In genomic region chr11:73795925-73796632, GRCh38 we compare ENCODE assay signal across 14 cellular contexts. TPM values are rescaled to one million over a fixed set of nuclear protein-coding genes. Genes with fewer than 3 reads are reported as not detected.
DNase-seq lines count a peak whose midpoint lies in the region; ATAC-seq, FAIRE-seq and TF ChIP-seq lines count a peak whose summit lies in the region.
"Had no signal": no experiment of that assay in that cellular context is flagged by ENCODE, and none has a peak within 500 bp of the region (broad histone marks: within the 10 kb centered on the region; RNA-seq: fewer than 3 reads in every experiment).

No MANE protein-coding gene starts in this region.

- 0 out of 2 replicates have a peak, but pooled peaks have one; percentile 6 for TF ChIP-seq POLR2A in H54 (IDR thresholded peaks at IDR 0.05; ENCODE audit: low read depth, low read length)

- intact Hi-C loops in left cardiac atrium (cut with DNase I), result no loop called here
- intact Hi-C loops in pancreas (cut with DNase I), result no loop called here
- intact Hi-C loops in sciatic nerve (cut with DNase I), result no loop called here

- TF ChIP-seq CTCF in pancreas (IDR thresholded peaks at IDR 0.05), result no peak

- 87% methylated on average over 19 of the region's 19 CpGs for WGBS in pancreas, 2 donors

- H3K4me3 ChIP-seq in pancreas, result no peak overlapping the region
- H3K4me3 ChIP-seq: sigmoid colon had no signal

- no peaks in the 10 kb centered on the region for H3K4me1 ChIP-seq in pancreas
- H3K4me1 ChIP-seq: sigmoid colon had no signal

- DNase-seq in H54 (ENCODE audit: insufficient read length, low spot score), result no peak
- DNase-seq in SK-MEL-5 (ENCODE audit: low read depth, low spot score), result peak; percentile 37
- peak; percentile 38 for DNase-seq in left cardiac atrium
- DNase-seq in pancreas, result peak in 3 of 6 donors; percentile 42 to 76 (median 48)
- no peak for DNase-seq in NCI-H1092 (lab: John Stamatoyannopoulos, UW)
- no peak for DNase-seq in NCI-H446 treated with DMSO at 0.1 percent for 48 hours (lab: John Stamatoyannopoulos, UW)
- no peak for DNase-seq in sciatic nerve (ENCODE audit: low spot score)
- DNase-seq: activated naive CD4-positive, alpha-beta T cell treated with anti-CD3 and anti-CD28 coated beads, Interleukin-2, amount 50 U/mL, for 16 hours; CD4-positive, CD25-positive, alpha-beta regulatory T cell; kidney; naive thymus-derived CD8-positive, alpha-beta T cell; NCI-H1417; NCI-H774; sigmoid colon had no signal

- H3K27me3 ChIP-seq in pancreas, result no peaks in the 10 kb centered on the region
- H3K27me3 ChIP-seq: sigmoid colon had no signal

- ATAC-seq in left cardiac atrium (peak; percentile 74 to 80), pancreas (peak in 3 of 4 donors; percentile 22 to 41 (median 41)), sciatic nerve (no peak)
- ATAC-seq: naive thymus-derived CD8-positive, alpha-beta T cell had no signal

- H3K36me3 ChIP-seq in pancreas, result no peaks in the 10 kb centered on the region

- H3K27ac ChIP-seq in pancreas, result no peak overlapping the region
- H3K27ac ChIP-seq: sigmoid colon had no signal

- in situ Hi-C loops in SK-MEL-5 (cut with HindIII; ENCODE audit: low pct_unique_long_range_greater_than_20kb, low sequenced_read_pairs), result no loop called here

- FAIRE-seq in H54 (lab: Jason Lieb, UNC) (no peak), pancreas (lab: Jason Lieb, UNC) (no peak)
- FAIRE-seq: kidney had no signal

- H3K9me3 ChIP-seq in pancreas, result no peaks in the 10 kb centered on the region
- H3K9me3 ChIP-seq: sigmoid colon had no signal

RNA-seq across cellular contexts. Expression of gene MRPL48, which starts 8.4 kb away (rescaled TPM):
- 111 and 119 TPM in 2 replicates for total RNA-seq in SK-MEL-5 (2014; rRNA removed; shearing (Covaris generic))
- polyA plus RNA-seq in SK-MEL-5 (2015; cell fraction: cytosol; rRNA removed), result 44.5 and 47.7 TPM in 2 replicates
- 10.7 and 14.1 TPM in 2 replicates for polyA plus RNA-seq in SK-MEL-5 (2015; cell fraction: nucleus; rRNA removed)
- total RNA-seq in left cardiac atrium (10 to 100 TPM; 33.4 to 37.3 TPM), pancreas (10 to 100 TPM; 11.8 to 19.4 (median 17.1) TPM), sciatic nerve (30.4 TPM)
- 10 to 100 TPM; 19.4 to 22.5 TPM for polyA plus RNA-seq in pancreas

RNA-seq across cellular contexts. Expression of gene RAB6A, which starts 35.2 kb away (rescaled TPM):
- total RNA-seq in SK-MEL-5 (2014; rRNA removed; shearing (Covaris generic)), result 78.3 and 82.4 TPM in 2 replicates
- 89.0 and 137 TPM in 2 replicates for polyA plus RNA-seq in SK-MEL-5 (2015; cell fraction: cytosol; rRNA removed)
- polyA plus RNA-seq in SK-MEL-5 (2015; cell fraction: nucleus; rRNA removed), result 32.9 and 38.4 TPM in 2 replicates
- total RNA-seq in left cardiac atrium, result 100 to 1,000 TPM; 100 to 134 TPM
- 10 to 100 TPM; 44.4 to 80.5 (median 57.9) TPM for total RNA-seq in pancreas
- polyA plus RNA-seq in pancreas, result 10 to 100 TPM; 19.2 to 29.7 TPM
- total RNA-seq in sciatic nerve, result 157 TPM

Comparison
In these comparisons a context has a peak if more than half of its experiments do, and no peak if none do; other contexts are left out.
1. DNase-seq: peak in SK-MEL-5 (single experiment) and left cardiac atrium (single experiment); none in H54 (single experiment), NCI-H1092 (single experiment), NCI-H446 treated with DMSO at 0.1 percent for 48 hours (single experiment) and sciatic nerve (single experiment).